ENCODE assay signal across 24 cellular contexts in the genomic region with DNA sequence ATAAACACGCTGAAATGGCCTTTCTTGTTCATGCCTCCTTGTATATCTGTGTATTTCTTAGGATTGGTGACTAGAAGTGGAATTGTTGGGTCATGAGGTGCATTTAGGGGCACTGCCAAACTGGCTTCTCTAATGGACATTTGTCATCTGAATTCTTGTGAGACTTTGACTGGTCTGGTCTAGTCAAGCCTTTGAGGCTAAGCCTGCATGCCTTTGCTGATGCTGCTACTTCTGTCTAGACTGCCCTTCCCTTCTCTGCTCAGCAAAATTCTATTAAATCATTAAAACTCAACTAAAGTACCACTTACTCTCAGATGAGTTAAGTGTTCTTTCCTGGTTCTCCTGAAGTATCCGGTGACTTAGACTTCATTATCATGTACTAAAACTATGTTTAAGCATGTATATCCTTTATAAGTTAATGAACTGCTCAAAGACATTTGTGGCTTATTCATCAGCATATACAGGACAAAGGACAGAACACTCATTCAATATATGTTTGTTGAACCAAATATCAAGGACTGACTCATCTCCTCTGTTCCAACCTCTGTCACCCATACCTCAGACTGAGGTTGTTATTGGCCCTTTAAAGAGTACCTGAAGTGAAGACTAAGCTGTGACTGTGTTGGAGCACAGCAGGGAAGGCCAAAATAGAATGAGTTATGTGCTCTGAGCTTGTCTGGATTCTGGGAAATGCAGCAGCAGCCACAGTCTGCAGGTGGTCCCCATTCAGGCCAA. TPM values are rescaled to one million over a fixed set of nuclear protein-coding genes. Genes with fewer than 3 reads are reported as not detected.
DNase-seq lines count a peak whose midpoint lies in the region; ATAC-seq and TF ChIP-seq lines count a peak whose summit lies in the region.
"Had no signal": no experiment of that assay in that cellular context is flagged by ENCODE, and none has a peak within 500 bp of the region (broad histone marks: within the 10 kb centered on the region; RNA-seq: fewer than 3 reads in every experiment).

No MANE protein-coding gene starts in this region.

- H3K4me1 ChIP-seq in SK-N-SH (ENCODE audit: control insufficient read depth in 1 of 2, insufficient read depth in 2 of 2, low read depth in 1 of 2, low read length in 1 of 2): peaks cover 0 to 4% of the 10 kb centered on the region in 2 experiments; a peak in 2 of 4 replicates
- H3K4me1 ChIP-seq in HEK293 (ENCODE audit: control insufficient read depth, insufficient read depth, low read length): no peaks in the 10 kb centered on the region
- H3K4me1 ChIP-seq in trophoblast cell (ENCODE audit: control insufficient read depth in 1 of 2, insufficient read depth in 2 of 2, low read length in 2 of 2): peaks cover 5 to 11% of the 10 kb centered on the region in 2 experiments
- H3K4me1 ChIP-seq: stomach, upper lobe of right lung had no signal

- CTCF ChIA-PET in SK-N-SH (lab: Yijun Ruan, JAX) (interaction anchor here (1.3 kb wide), 1 partner anchor 8 kb away, joined by 6 read pairs; no protein-coding TSS in a partner anchor), HEK293 (lab: Yijun Ruan, JAX) (interaction anchor here (1.2 kb wide), 1 partner anchor 8 kb away, joined by 4 read pairs; no protein-coding TSS in a partner anchor)

- H3K27me3 ChIP-seq in SK-N-SH (ENCODE audit: insufficient read depth): no peaks in the 10 kb centered on the region
- H3K27me3 ChIP-seq in trophoblast cell (ENCODE audit: insufficient read depth, low read length): no peaks in the 10 kb centered on the region
- H3K27me3 ChIP-seq: BLaER1 treated with 17β-estradiol and CSF1 and Interleukin-3, amounts not matched to agents 10 nM and 100 nM; upper lobe of right lung had no signal

- H3K4ac ChIP-seq in trophoblast cell (ENCODE audit: low read depth, low read length): no peak overlapping the region

- no peaks in the 10 kb centered on the region for H3K9me2 ChIP-seq in SK-N-SH

- peak overlapping the region in 1 of 2 experiments; percentile 6; a peak in 1 of 4 replicates for H3K27ac ChIP-seq in SK-N-SH (ENCODE audit: low read depth in 2 of 2, low read length in 1 of 2)
- H3K27ac ChIP-seq in HEK293 (ENCODE audit: extremely low read depth, low read depth, low read length): no peak overlapping the region
- H3K27ac ChIP-seq in trophoblast cell (ENCODE audit: low read depth, low read length): peak overlapping the region; percentile 83
- H3K27ac ChIP-seq: BLaER1 treated with 17β-estradiol and CSF1 and Interleukin-3, amounts not matched to agents 10 nM and 100 nM; coronary artery; parathyroid adenoma; stomach; upper lobe of right lung had no signal

- H3K79me1 ChIP-seq in trophoblast cell (ENCODE audit: low read length): peaks cover 5% of the 10 kb centered on the region

- H4K12ac ChIP-seq in trophoblast cell (ENCODE audit: low read depth, low read length): peak overlapping the region; percentile 57

- H2BK5ac ChIP-seq in trophoblast cell (ENCODE audit: low read depth, low read length, poor library complexity): peak overlapping the region; percentile 35

- H3K9ac ChIP-seq in SK-N-SH: no peak overlapping the region
- no peak overlapping the region for H3K9ac ChIP-seq in trophoblast cell (ENCODE audit: low read length)
- H3K9ac ChIP-seq: BLaER1 treated with 17β-estradiol and CSF1 and Interleukin-3, amounts not matched to agents 10 nM and 100 nM; parathyroid adenoma had no signal

- 30% methylated on average over 2 of the region's 2 CpGs for WGBS in SK-N-SH (ENCODE audit: low lambda C conversion rate)
- WGBS in trophoblast cell (ENCODE audit: extremely low coverage, insufficient coverage, insufficient read length): no CpG with 5 or more reads among the region's 2 CpGs

- no peak overlapping the region for H3K23ac ChIP-seq in trophoblast cell (ENCODE audit: low read length)

- DNase-seq in SK-N-SH (no peak), astrocyte of the hippocampus (ENCODE audit: low read depth, low spot score) (peak; percentile 16), trophoblast cell (no peak), middle frontal gyrus (ENCODE audit: extremely low spot score, low spot score) (no peak), LoVo (ENCODE audit: low spot score) (no peak)
- DNase-seq: activated CD4-positive, alpha-beta memory T cell treated with anti-CD3 and anti-CD28 coated beads for 36 hours; activated T-cell treated with anti-CD3 and anti-CD28 coated beads, Interleukin-2, amount 50 U/mL, for 24 hours; hypothalamus; KG1; mesendoderm; naive thymus-derived CD8-positive, alpha-beta T cell; NCI-H187 treated with DMSO at 0.1 percent for 48 hours; NCI-H524; SHP77; stimulated activated CD4-positive, alpha-beta T cell treated with anti-CD3 and anti-CD28 coated beads, Interleukin-2, amount 100 ng/mL, for 24 hours; stomach; T-helper 17 cell; upper lobe of right lung had no signal

- no peak overlapping the region for H3K4me3 ChIP-seq in SK-N-SH (ENCODE audit: low read depth in 2 of 2, low read length in 1 of 2)
- no peak overlapping the region for H3K4me3 ChIP-seq in HEK293 (ENCODE audit: low read depth, low read length)
- no peak overlapping the region for H3K4me3 ChIP-seq in trophoblast cell (ENCODE audit: low read depth, low read length)
- H3K4me3 ChIP-seq: BLaER1 treated with 17β-estradiol and CSF1 and Interleukin-3, amounts not matched to agents 10 nM and 100 nM; coronary artery; stomach; upper lobe of right lung had no signal

- H3K18ac ChIP-seq in trophoblast cell (ENCODE audit: low read length): no peak overlapping the region

- TF ChIP-seq CTCF in SK-N-SH (IDR thresholded peaks at IDR 0.05) (no peak), HEK293 (tag by site-specific recombination; IDR thresholded peaks at IDR 0.05) (no peak)

- no peaks in the 10 kb centered on the region for H3K36me3 ChIP-seq in SK-N-SH (replicated peaks in 1 of 2; ENCODE audit: control insufficient read depth in 1 of 2, insufficient read depth in 2 of 2, low read length in 1 of 2)
- H3K36me3 ChIP-seq in HEK293 (ENCODE audit: control insufficient read depth in 2 of 2, insufficient read depth in 1 of 2, low read length in 2 of 2): no peaks in the 10 kb centered on the region
- H3K36me3 ChIP-seq in trophoblast cell (ENCODE audit: control insufficient read depth in 1 of 2, insufficient read depth in 2 of 2, low read length in 2 of 2): no peaks in the 10 kb centered on the region
- H3K36me3 ChIP-seq: BLaER1 treated with 17β-estradiol and CSF1 and Interleukin-3, amounts not matched to agents 10 nM and 100 nM; stomach; upper lobe of right lung had no signal

- H3K9me3 ChIP-seq in SK-N-SH (no peaks in the 10 kb centered on the region), HEK293 (ENCODE audit: control insufficient read depth, insufficient read depth, low read depth, low read length) (no peaks in the 10 kb centered on the region), trophoblast cell (ENCODE audit: insufficient read depth, low read depth, low read length) (no peaks in the 10 kb centered on the region)
- H3K9me3 ChIP-seq: BLaER1 treated with 17β-estradiol and CSF1 and Interleukin-3, amounts not matched to agents 10 nM and 100 nM; stomach; upper lobe of right lung had no signal

- H3K4me2 ChIP-seq in SK-N-SH (no peak overlapping the region), trophoblast cell (ENCODE audit: low read length) (no peak overlapping the region)

- H2BK120ac ChIP-seq in trophoblast cell (ENCODE audit: insufficient read depth, low read length, poor library complexity): peak overlapping the region; percentile 62

- ATAC-seq in SK-N-SH treated with all-trans-retinoic acid at 6 μM for 48 hours (no peak), GM18858 (IDR thresholded peaks at IDR 0.05; ENCODE audit: unreplicated experiment) (no peak)
- ATAC-seq: naive thymus-derived CD8-positive, alpha-beta T cell; T-helper 17 cell had no signal

- peak overlapping the region; percentile 83 for H2AK5ac ChIP-seq in trophoblast cell (ENCODE audit: low read length)

- peak overlapping the region; percentile 57 for H3K14ac ChIP-seq in trophoblast cell (ENCODE audit: low read length)

- peak overlapping the region; percentile 79 for H4K91ac ChIP-seq in trophoblast cell (ENCODE audit: low read depth, low read length)

- 0 out of 2 replicates have a peak overlapping the region, but pooled peaks have one; percentile 9 for H2AFZ ChIP-seq in SK-N-SH (ENCODE audit: low read depth)
- no peak overlapping the region for H2AFZ ChIP-seq in trophoblast cell (ENCODE audit: insufficient read depth, low read length, poor library complexity)
- H2AFZ ChIP-seq: parathyroid adenoma had no signal

- H3F3A ChIP-seq in SK-N-SH (replicated peaks; ENCODE audit: insufficient read depth): peaks cover 4% of the 10 kb centered on the region

- no peak for TF ChIP-seq EP300 in SK-N-SH (IDR thresholded peaks at IDR 0.05; ENCODE audit: borderline replicate concordance in 1 of 2, low read depth in 1 of 2, low read length in 1 of 2)

- POLR2A ChIA-PET in SK-N-SH (lab: Yijun Ruan, JAX): interaction anchor here (1.4 kb wide), 1 partner anchor 7 kb away, joined by 7 read pairs; no protein-coding TSS in a partner anchor
- POLR2A ChIA-PET in HEK293 (lab: Yijun Ruan, JAX): no interaction called here

- peak overlapping the region; percentile 43 for H2BK12ac ChIP-seq in trophoblast cell (ENCODE audit: low read length)

- H3K79me2 ChIP-seq in SK-N-SH (ENCODE audit: insufficient read depth) (no peaks in the 10 kb centered on the region), trophoblast cell (ENCODE audit: control insufficient read depth, insufficient read depth, low read length, poor library complexity) (no peaks in the 10 kb centered on the region)
- H3K79me2 ChIP-seq: parathyroid adenoma had no signal

- no peaks in the 10 kb centered on the region for H4K20me1 ChIP-seq in SK-N-SH (ENCODE audit: insufficient read depth)
- H4K20me1 ChIP-seq: BLaER1 treated with 17β-estradiol and CSF1 and Interleukin-3, amounts not matched to agents 10 nM and 100 nM had no signal

- H4K8ac ChIP-seq in trophoblast cell (ENCODE audit: low read depth, low read length): peak overlapping the region; percentile 47

- TF ChIP-seq RAD21 in SK-N-SH (IDR thresholded peaks at IDR 0.05; ENCODE audit: low read length): no peak

TF ChIP-seq in HEK293, 187 proteins besides CTCF, POLR2A, EP300 and RAD21 (continues in another document):
- no peak for TF ChIP-seq ZNF600 (tag by site-specific recombination; IDR thresholded peaks at IDR 0.05)

RNA-seq across cellular contexts. Expression of gene TCEAL1, which starts 9.0 kb away (rescaled TPM):
- 22.1 and 27.9 TPM in 2 replicates for polyA plus RNA-seq in SK-N-SH (2012; rRNA removed)
- polyA plus RNA-seq in SK-N-SH (2012; cell fraction: cytosol; rRNA removed): 29.4 and 33.1 TPM in 2 replicates
- polyA plus RNA-seq in SK-N-SH (2012; cell fraction: nucleus; rRNA removed): 34.1 and 41.4 TPM in 2 replicates
- polyA plus RNA-seq in trophoblast cell (2013): 13.1 and 14.0 TPM in 2 replicates

RNA-seq across cellular contexts. Expression of gene TCEAL3, which starts 30.0 kb away (rescaled TPM):
- polyA plus RNA-seq in SK-N-SH (2012; rRNA removed): 20.6 and 26.7 TPM in 2 replicates
- polyA plus RNA-seq in SK-N-SH (2012; cell fraction: cytosol; rRNA removed): 34.8 and 52.4 TPM in 2 replicates
- 6.4 TPM in 2 replicates for polyA plus RNA-seq in SK-N-SH (2012; cell fraction: nucleus; rRNA removed)
- 12.4 and 12.6 TPM in 2 replicates for polyA plus RNA-seq in trophoblast cell (2013)

RNA-seq across cellular contexts. Expression of gene MORF4L2, which starts 48.7 kb away (rescaled TPM):
- polyA plus RNA-seq in SK-N-SH (2012; rRNA removed): 221 and 363 TPM in 2 replicates
- polyA plus RNA-seq in SK-N-SH (2012; cell fraction: cytosol; rRNA removed): 371 and 379 TPM in 2 replicates
- 134 and 267 TPM in 2 replicates for polyA plus RNA-seq in SK-N-SH (2012; cell fraction: nucleus; rRNA removed)
- 493 and 516 TPM in 2 replicates for polyA plus RNA-seq in trophoblast cell (2013)

RNA-seq across cellular contexts. Expression of gene TCEAL4, which starts 52.5 kb away (rescaled TPM):
- polyA plus RNA-seq in SK-N-SH (2012; rRNA removed): 39.1 and 40.9 TPM in 2 replicates
- 51.1 and 77.7 TPM in 2 replicates for polyA plus RNA-seq in SK-N-SH (2012; cell fraction: cytosol; rRNA removed)
- polyA plus RNA-seq in SK-N-SH (2012; cell fraction: nucleus; rRNA removed): 33.1 and 36.4 TPM in 2 replicates
- polyA plus RNA-seq in trophoblast cell (2013): 75.0 and 80.5 TPM in 2 replicates
